Comparison of ENCODE assay signal across 7 cellular contexts in the genomic region with DNA sequence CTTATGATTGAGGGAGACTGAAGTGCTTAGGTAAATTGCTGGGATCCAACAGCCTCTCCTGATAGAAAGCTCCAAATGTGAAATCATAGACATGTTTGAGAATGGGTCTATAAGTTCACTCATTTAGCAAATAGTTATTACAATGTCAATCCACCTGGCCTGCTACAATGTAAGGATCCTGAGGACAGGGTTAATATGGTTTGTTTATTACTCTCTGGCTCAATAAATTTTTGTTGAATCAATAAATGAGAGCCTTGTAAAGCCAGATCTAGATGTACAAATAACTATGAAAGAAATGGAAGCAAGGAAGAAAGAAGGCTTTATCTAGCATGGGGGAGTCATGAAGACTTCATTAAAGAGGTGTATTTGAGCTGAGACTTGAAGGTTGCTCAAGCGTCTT.
"Had no signal": no experiment of that assay in that cellular context is flagged by ENCODE, and none has a peak within 500 bp of the region (broad histone marks: within the 10 kb centered on the region; RNA-seq: fewer than 3 reads in every experiment).

No MANE protein-coding gene starts in this region.

- H3K4me3 ChIP-seq: GM12878 had no signal

- DNase-seq: GDM1, GF-D8 had no signal

- FAIRE-seq: G401.6, GM12878, GM12891, GM12892, GM18507 had no signal
